30 cellular contexts compared by ENCODE assay signal in genomic region chr14:101521978-101522377, GRCh38. TPM values are rescaled to one million over a fixed set of nuclear protein-coding genes. Genes with fewer than 3 reads are reported as not detected.
DNase-seq lines count a peak whose midpoint lies in the region; ATAC-seq, FAIRE-seq and TF ChIP-seq lines count a peak whose summit lies in the region.
"Had no signal": no experiment of that assay in that cellular context is flagged by ENCODE, and none has a peak within 500 bp of the region (broad histone marks: within the 10 kb centered on the region; RNA-seq: fewer than 3 reads in every experiment).

No MANE protein-coding gene starts in this region.

- peaks cover 0 to 16% (median 0%) of the 10 kb centered on the region in 11 experiments; a peak in 5 of 22 replicates for H3K27me3 ChIP-seq in BLaER1 treated with 17β-estradiol and CSF1 and Interleukin-3, amounts not matched to agents 10 nM and 100 nM
- no peaks in the 10 kb centered on the region for H3K27me3 ChIP-seq in H1 (replicated peaks in 1 of 4; ENCODE audit: control insufficient read depth in 3 of 4, extremely low read depth in 1 of 4, insufficient read depth in 3 of 4, low read length in 3 of 4)
- H3K27me3 ChIP-seq in neuronal stem cell (ENCODE audit: control insufficient read depth in 3 of 3, insufficient read depth in 3 of 3, low read depth in 1 of 3, low read length in 3 of 3) = no peaks in the 10 kb centered on the region
- no peaks in the 10 kb centered on the region for H3K27me3 ChIP-seq in GM23338 (ENCODE audit: insufficient read depth)
- H3K27me3 ChIP-seq: BE2C had no signal

- no peaks in the 10 kb centered on the region for H3F3A ChIP-seq in GM23338 (replicated peaks; ENCODE audit: low read depth)

- no peak for TF ChIP-seq RAD21 in H1 (IDR thresholded peaks at IDR 0.05 in 1 of 2, conservative IDR thresholded peaks at IDR 0.05 in 1 of 2; ENCODE audit: low read depth in 2 of 2, low read length in 2 of 2)

- FAIRE-seq in H1 (lab: Jason Lieb, UNC) = no peak
- FAIRE-seq: A204.1, GM12878, GM12892, GM18507 had no signal

- CTCF ChIA-PET in H1 (lab: Charles Lee; ENCODE audit: partially characterized antibody) = interaction anchor here (0.7 to 1.4 kb wide), 6 partner anchors 16 to 616 kb away, joined by 3 to 4 read pairs (median 3); no protein-coding TSS in a partner anchor

- POLR2A ChIA-PET in H1 (lab: Charles Lee; ENCODE audit: partially characterized antibody) = no interaction called here

- no peaks in the 10 kb centered on the region; a peak in 2 of 22 replicates for H3K9me3 ChIP-seq in BLaER1 treated with 17β-estradiol and CSF1 and Interleukin-3, amounts not matched to agents 10 nM and 100 nM (replicated peaks in 1 of 11)
- H3K9me3 ChIP-seq in H1 (ENCODE audit: insufficient read depth in 2 of 2, low read depth in 1 of 2, low read length in 1 of 2) (no peaks in the 10 kb centered on the region), neuronal stem cell (replicated peaks in 1 of 2; ENCODE audit: control insufficient read depth in 2 of 2, insufficient read depth in 1 of 2, low read depth in 1 of 2, low read length in 2 of 2) (no peaks in the 10 kb centered on the region)
- H3K9me3 ChIP-seq: BE2C had no signal

- no peaks in the 10 kb centered on the region for H3K79me2 ChIP-seq in H1 (ENCODE audit: control insufficient read depth in 1 of 2, insufficient read depth in 2 of 2, low read length in 2 of 2)
- no peaks in the 10 kb centered on the region for H3K79me2 ChIP-seq in GM23338 (replicated peaks; ENCODE audit: insufficient read depth)

- no peak overlapping the region for H4K5ac ChIP-seq in H1 (ENCODE audit: insufficient read length, low read depth, low read length)

- H3K4me2 ChIP-seq in BLaER1 treated with 17β-estradiol and CSF1 and Interleukin-3, amounts not matched to agents 10 nM and 100 nM = peak overlapping the region; percentile 25 to 79 (median 64); a peak in 19 of 22 replicates
- H3K4me2 ChIP-seq in H1 (ENCODE audit: insufficient read depth in 1 of 2, low read depth in 2 of 2, low read length in 2 of 2) = no peak overlapping the region
- H3K4me2 ChIP-seq in neuronal stem cell (ENCODE audit: insufficient read depth, low read length, poor library complexity, severe bottlenecking) = no peak overlapping the region
- no peak overlapping the region for H3K4me2 ChIP-seq in GM23338

- DNase-seq in H1 (ENCODE audit: low read depth in 1 of 2, low spot score in 2 of 2) (no peak), neuronal stem cell (ENCODE audit: low spot score) (no peak), GM23338 (ENCODE audit: low spot score) (no peak)
- no peak for DNase-seq in effector CD4-positive, alpha-beta T cell
- DNase-seq: 8988T; ACHN; BE2C; CD4-positive, alpha-beta memory T cell; CD4-positive, CD25-positive, alpha-beta regulatory T cell; CD8-positive, alpha-beta memory T cell; COR-L47; DMS 273 treated with DMSO at 0.1 percent for 48 hours; DMS153; DMS53; DMS79; DND-41; EL; GDM1 had no signal

- ATAC-seq in GM21360 (IDR thresholded peaks at IDR 0.05; ENCODE audit: unreplicated experiment) (no peak), GM23338 (no peak), HG03175 (IDR thresholded peaks at IDR 0.05; ENCODE audit: unreplicated experiment) (no peak)
- ATAC-seq: GM12878 had no signal

- no peak overlapping the region for H3K56ac ChIP-seq in H1 (replicated peaks; ENCODE audit: insufficient read length, low read depth, low read length)

- H3K4me1 Mint-ChIP-seq in GM23338 = peaks cover 10% of the 10 kb centered on the region
- H3K4me1 Mint-ChIP-seq: CD4-positive, alpha-beta memory T cell; CD4-positive, CD25-positive, alpha-beta regulatory T cell; CD8-positive, alpha-beta memory T cell had no signal

- H3K27ac ChIP-seq in BLaER1 treated with 17β-estradiol and CSF1 and Interleukin-3, amounts not matched to agents 10 nM and 100 nM = peak overlapping the region in 1 of 11 experiments; percentile 41; a peak in 1 of 22 replicates
- H3K27ac ChIP-seq in H1 (ENCODE audit: low read depth, low read length) = no peak overlapping the region
- no peak overlapping the region for H3K27ac ChIP-seq in neuronal stem cell (replicated peaks; ENCODE audit: low read length)
- no peak overlapping the region for H3K27ac ChIP-seq in GM23338 (ENCODE audit: low read depth)

- H3K27me3 Mint-ChIP-seq in GM23338 (ENCODE audit: insufficient read depth, low read depth, poor library complexity) = peaks cover 9% of the 10 kb centered on the region
- H3K27me3 Mint-ChIP-seq: CD4-positive, CD25-positive, alpha-beta regulatory T cell had no signal

- H2BK12ac ChIP-seq in H1 (ENCODE audit: low read depth, low read length) (no peak overlapping the region), neuronal stem cell (ENCODE audit: low read length) (no peak overlapping the region)

- no peak overlapping the region for H2BK120ac ChIP-seq in H1 (replicated peaks; ENCODE audit: low read depth, low read length)
- H2BK120ac ChIP-seq in neuronal stem cell (ENCODE audit: low read depth, low read length) = peak overlapping the region; percentile 78

- H2BK5ac ChIP-seq in H1 (ENCODE audit: low read depth, low read length) (no peak overlapping the region), neuronal stem cell (ENCODE audit: low read length) (peak overlapping the region; percentile 1)

- H3K18ac ChIP-seq in H1 (ENCODE audit: extremely low read depth, low read length) (no peak overlapping the region), neuronal stem cell (ENCODE audit: low read length) (peak overlapping the region; percentile 77)

- H2BK15ac ChIP-seq in H1 (ENCODE audit: low read length) (no peak overlapping the region), neuronal stem cell (ENCODE audit: low read length) (peak overlapping the region; percentile 68)

- no peak overlapping the region for H3K4me3 Mint-ChIP-seq in GM23338
- H3K4me3 Mint-ChIP-seq: CD14-positive monocyte; CD4-positive, alpha-beta memory T cell; CD4-positive, CD25-positive, alpha-beta regulatory T cell; CD8-positive, alpha-beta memory T cell had no signal

- H3K9me2 ChIP-seq in GM23338 (ENCODE audit: insufficient read depth) = no peaks in the 10 kb centered on the region

- no peak overlapping the region for H3K14ac ChIP-seq in H1 (ENCODE audit: insufficient read length)
- no peak overlapping the region for H3K14ac ChIP-seq in neuronal stem cell (ENCODE audit: low read length)

- peaks cover 61 to 94% (median 88%) of the 10 kb centered on the region in 10 experiments for H3K4me1 ChIP-seq in BLaER1 treated with 17β-estradiol and CSF1 and Interleukin-3, amounts not matched to agents 10 nM and 100 nM
- H3K4me1 ChIP-seq in H1 (replicated peaks in 1 of 4; ENCODE audit: control insufficient read depth in 3 of 4, insufficient read depth in 4 of 4, low read length in 3 of 4) (peaks cover 0 to 12% (median 0%) of the 10 kb centered on the region in 4 experiments; a peak in 2 of 7 replicates), neuronal stem cell (ENCODE audit: control insufficient read depth in 2 of 2, insufficient read depth in 1 of 2, low read depth in 1 of 2, low read length in 2 of 2) (peaks cover 0 to 12% of the 10 kb centered on the region in 2 donors), GM23338 (ENCODE audit: insufficient read depth) (no peaks in the 10 kb centered on the region)

- TF ChIP-seq POLR2A in H1 (IDR thresholded peaks at IDR 0.05; ENCODE audit: control extremely low read depth in 1 of 2, low read depth in 2 of 2, low read length in 2 of 2) = no peak

- no peaks in the 10 kb centered on the region for H3K36me3 ChIP-seq in BLaER1 treated with 17β-estradiol and CSF1 and Interleukin-3, amounts not matched to agents 10 nM and 100 nM
- no peaks in the 10 kb centered on the region for H3K36me3 ChIP-seq in H1 (ENCODE audit: control insufficient read depth in 2 of 4, insufficient read depth in 4 of 4, low read length in 3 of 4)
- no peaks in the 10 kb centered on the region for H3K36me3 ChIP-seq in neuronal stem cell (replicated peaks in 1 of 2; ENCODE audit: control insufficient read depth in 2 of 2, insufficient read depth in 2 of 2, low read length in 2 of 2)
- no peaks in the 10 kb centered on the region for H3K36me3 ChIP-seq in GM23338 (ENCODE audit: insufficient read depth)
- H3K36me3 ChIP-seq: BE2C had no signal

- no peak for TF ChIP-seq EP300 in H1 (IDR thresholded peaks at IDR 0.05; ENCODE audit: borderline replicate concordance in 1 of 2, low read depth in 2 of 2, low read length in 2 of 2)

- H2AFZ ChIP-seq in H1 (ENCODE audit: low read length) (no peak overlapping the region), neuronal stem cell (ENCODE audit: low read length) (no peak overlapping the region), GM23338 (no peak overlapping the region)

- H2BK20ac ChIP-seq in H1 (ENCODE audit: low read length) = no peak overlapping the region

- TF ChIP-seq CTCF in H1 (IDR thresholded peaks at IDR 0.05; ENCODE audit: control extremely low read depth in 1 of 3, insufficient read depth in 1 of 3, low read depth in 1 of 3, low read length in 3 of 3) (no peak), GM23338 (conservative IDR thresholded peaks at IDR 0.05; ENCODE audit: low read depth in 2 of 2) (no peak)

- H3K9ac ChIP-seq in BLaER1 treated with 17β-estradiol and CSF1 and Interleukin-3, amounts not matched to agents 10 nM and 100 nM = no peak overlapping the region
- no peak overlapping the region for H3K9ac ChIP-seq in H1 (replicated peaks in 1 of 4; ENCODE audit: extremely low read depth in 1 of 4, low read depth in 3 of 4, low read length in 3 of 4)
- no peak overlapping the region for H3K9ac ChIP-seq in neuronal stem cell (ENCODE audit: low read depth, low read length, poor library complexity)

- H4K8ac ChIP-seq in H1 (ENCODE audit: extremely low read depth, insufficient read depth, low read length) (peak overlapping the region; percentile 60; the same call in 1 of the 2 replicates), neuronal stem cell (ENCODE audit: low read depth, low read length) (no peak overlapping the region)

- H3K79me1 ChIP-seq in H1 (ENCODE audit: low read depth, low read length) (no peaks in the 10 kb centered on the region; the same call in 1 of the 2 replicates), neuronal stem cell (ENCODE audit: low read depth, low read length) (no peaks in the 10 kb centered on the region)

- no peaks in the 10 kb centered on the region for H4K20me1 ChIP-seq in BLaER1 treated with 17β-estradiol and CSF1 and Interleukin-3, amounts not matched to agents 10 nM and 100 nM
- no peaks in the 10 kb centered on the region for H4K20me1 ChIP-seq in H1 (replicated peaks in 1 of 2; ENCODE audit: control insufficient read depth in 1 of 2, insufficient read depth in 2 of 2, low read length in 2 of 2)
- H4K20me1 ChIP-seq in GM23338 (replicated peaks; ENCODE audit: insufficient read depth) = no peaks in the 10 kb centered on the region

- peaks cover 3% of the 10 kb centered on the region; the same call in 1 of the 3 replicates for H3K9me3 Mint-ChIP-seq in GM23338
- H3K9me3 Mint-ChIP-seq: CD4-positive, alpha-beta memory T cell had no signal

- 0 out of 2 replicates have a peak, but pooled peaks cover 2% of the 10 kb centered on the region for H3K23me2 ChIP-seq in H1 (ENCODE audit: low read depth, low read length)

- H3K23ac ChIP-seq in H1 (ENCODE audit: insufficient read length) (no peak overlapping the region), neuronal stem cell (ENCODE audit: low read depth, low read length, poor library complexity) (no peak overlapping the region)

- no peak overlapping the region for H3K27ac Mint-ChIP-seq in GM23338
- H3K27ac Mint-ChIP-seq: CD4-positive, alpha-beta memory T cell; CD4-positive, CD25-positive, alpha-beta regulatory T cell; CD8-positive, alpha-beta memory T cell had no signal

- H4K91ac ChIP-seq in H1 (replicated peaks; ENCODE audit: insufficient read length, low read length) (no peak overlapping the region), neuronal stem cell (ENCODE audit: low read depth, low read length, poor library complexity) (no peak overlapping the region)

- no peaks in the 10 kb centered on the region for H3K36me3 Mint-ChIP-seq in GM23338 (ENCODE audit: low read depth)
- H3K36me3 Mint-ChIP-seq: CD14-positive monocyte; CD4-positive, alpha-beta memory T cell; CD4-positive, CD25-positive, alpha-beta regulatory T cell had no signal

- no peak overlapping the region for H3K4me3 ChIP-seq in BLaER1 treated with 17β-estradiol and CSF1 and Interleukin-3, amounts not matched to agents 10 nM and 100 nM
- H3K4me3 ChIP-seq in H1 (ENCODE audit: extremely low read depth in 1 of 4, insufficient read depth in 2 of 4, low read depth in 3 of 4, low read length in 4 of 4) (no peak overlapping the region), neuronal stem cell (ENCODE audit: low read length in 2 of 2) (no peak overlapping the region), GM23338 (no peak overlapping the region)
- H3K4me3 ChIP-seq: GM12878 had no signal

- H3K4ac ChIP-seq in H1 (replicated peaks; ENCODE audit: insufficient read length, low read depth, low read length) = no peak overlapping the region
- no peak overlapping the region for H3K4ac ChIP-seq in neuronal stem cell (ENCODE audit: low read length)

- H2AK5ac ChIP-seq in H1 (ENCODE audit: low read depth, low read length) (no peak overlapping the region), neuronal stem cell (ENCODE audit: low read depth, low read length) (peak overlapping the region; percentile 85)

- WGBS in H1 (ENCODE audit: extremely low coverage in 1 of 2, insufficient coverage in 1 of 2, insufficient read length in 1 of 2, insufficient replicate concordance in 2 of 2, low coverage in 1 of 2, low lambda C conversion rate in 2 of 2, missing lambda C conversion rate in 1 of 2), 2 experiments = 75% methylated on average over 7 of the region's 8 CpGs; no CpG with 5 or more reads in 1 of the 2 experiments
- no CpG with 5 or more reads among the region's 8 CpGs for WGBS in neuronal stem cell (ENCODE audit: extremely low coverage in 2 of 2, insufficient read length in 2 of 2, insufficient replicate concordance in 1 of 2), 2 donors

RNA-seq across cellular contexts. Expression of gene DIO3, which starts 39.3 kb away (rescaled TPM):
- total RNA-seq in H1 (2021; fragmentation: NEBNext Ultra II Directional; extraction: Animal tissue kit (Norgen Biotek cat#: 25700)) = 0.19 TPM in 2 replicates
- polyA plus RNA-seq in H1 (2011; rRNA removed) = 0.17 and 0.33 TPM in 2 replicates
- 0.41 TPM for polyA plus RNA-seq in H1 (2011; cell fraction: cytosol; rRNA removed)
- 0.80 TPM for polyA plus RNA-seq in H1 (2011; cell fraction: nucleus; rRNA removed)
- polyA plus RNA-seq in H1 (2012, experiment 1 of 2) = 0.13 to 0.27 TPM (median 0.20 TPM) in 4 replicates
- polyA plus RNA-seq in H1 (2012, experiment 2 of 2) = 0.29 TPM
- polyA plus RNA-seq in H1 (2013, experiment 1 of 2) = 0.06 TPM
- 0.26 TPM for polyA plus RNA-seq in H1 (2013, experiment 2 of 2)
- 0.46 and 1.3 TPM in 2 replicates for polyA minus RNA-seq in H1 (2011; rRNA and poly(A)+ RNA removed)
- not detected for polyA minus RNA-seq in H1 (2011; cell fraction: cytosol; rRNA and poly(A)+ RNA removed)
- 7.1 TPM for polyA minus RNA-seq in H1 (2011; cell fraction: nucleus; rRNA and poly(A)+ RNA removed)
- 8.3 TPM for polyA plus RNA-seq in neuronal stem cell (2013, experiment 1 of 2)
- 7.9 TPM for polyA plus RNA-seq in neuronal stem cell (2013, experiment 2 of 2)
- 0.28 TPM in 1 of 2 replicates, not detected in the other for total RNA-seq in GM23338 (2014; rRNA removed; shearing (Covaris generic))
- polyA plus RNA-seq in GM23338 (2016; fragmentation: Nextera tagmentation; extraction: Ambion mirVana) = 0.10 TPM in 2 replicates
- total RNA-seq: A673; CD4-positive, alpha-beta memory T cell; CD4-positive, CD25-positive, alpha-beta regulatory T cell; CD8-positive, alpha-beta memory T cell; Daoy; G401; GM12878 had no signal
- polyA plus RNA-seq: AG04450; CD14-positive monocyte; CD4-positive, alpha-beta memory T cell; CD4-positive, CD25-positive, alpha-beta regulatory T cell; CD8-positive, alpha-beta memory T cell; GM12878 had no signal

Comparison
In these comparisons a context has a peak if more than half of its experiments do, and no peak if none do; other contexts are left out.
1. H3K4me2 ChIP-seq: peak in BLaER1 treated with 17β-estradiol and CSF1 and Interleukin-3, amounts not matched to agents 10 nM and 100 nM (11 of 11); none in H1 (0 of 2), neuronal stem cell (single experiment) and GM23338 (single experiment).